In the genomic region with DNA sequence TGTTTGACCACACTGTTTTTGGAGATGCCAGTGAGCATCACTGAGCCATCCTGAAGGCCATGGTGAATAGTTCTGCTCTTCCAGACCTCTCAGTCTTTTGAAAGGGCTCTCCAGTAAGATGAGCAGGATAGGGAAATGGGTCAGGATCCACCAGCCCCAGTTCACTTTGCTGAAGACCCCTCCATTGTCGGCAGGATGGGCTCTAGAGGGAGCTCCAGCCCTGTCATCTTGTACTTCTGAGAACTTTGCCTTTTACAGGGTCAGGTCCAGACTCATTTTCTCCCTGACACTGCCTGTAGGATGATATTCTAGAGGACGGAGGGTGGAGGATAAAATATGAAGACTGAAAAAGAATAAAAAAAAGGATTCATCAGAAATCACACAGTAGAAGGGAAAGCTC, we compare ENCODE assay signal across 13 cellular contexts. TPM values are rescaled to one million over a fixed set of nuclear protein-coding genes. Genes with fewer than 3 reads are reported as not detected.
DNase-seq lines count a peak whose midpoint lies in the region; TF ChIP-seq lines count a peak whose summit lies in the region.
"Had no signal": no experiment of that assay in that cellular context is flagged by ENCODE, and none has a peak within 500 bp of the region (broad histone marks: within the 10 kb centered on the region; RNA-seq: fewer than 3 reads in every experiment).

No MANE protein-coding gene starts in this region.

- H3K4me3 ChIP-seq in NT2/D1 (ENCODE audit: insufficient read length, low read depth) (no peak overlapping the region), ovary (no peak overlapping the region)
- H3K4me3 ChIP-seq: ascending aorta had no signal

- intact Hi-C loops in head of caudate nucleus (cut with DNase I) (no loop called here), ovary (cut with DNase I) (no loop called here)

- 8 to 14% (median 13%) methylated on average over 2 of the region's 2 CpGs for WGBS in ovary, 3 donors

- H3K27me3 ChIP-seq in NT2/D1 (ENCODE audit: insufficient read depth, insufficient read length) (no peaks in the 10 kb centered on the region), ovary (no peaks in the 10 kb centered on the region)
- H3K27me3 ChIP-seq: ascending aorta had no signal

- H3K27ac ChIP-seq in ovary, result no peak overlapping the region
- H3K27ac ChIP-seq: ascending aorta had no signal

- H3K9ac ChIP-seq in NT2/D1 (ENCODE audit: insufficient read length, low read depth), result no peak overlapping the region

- no peaks in the 10 kb centered on the region for H3K36me3 ChIP-seq in NT2/D1 (ENCODE audit: insufficient read depth, insufficient read length, low read length)
- H3K36me3 ChIP-seq in ovary, result no peaks in the 10 kb centered on the region
- H3K36me3 ChIP-seq: ascending aorta had no signal

- H3K9me3 ChIP-seq in NT2/D1 (ENCODE audit: insufficient read depth, low read length), result no peaks in the 10 kb centered on the region
- H3K9me3 ChIP-seq in ovary, result no peaks in the 10 kb centered on the region
- H3K9me3 ChIP-seq: ascending aorta had no signal

- no peak for TF ChIP-seq POLR2A in ovary (IDR thresholded peaks at IDR 0.05)

- H3K4me1 ChIP-seq in NT2/D1 (ENCODE audit: insufficient read depth, insufficient read length) (no peaks in the 10 kb centered on the region), ovary (ENCODE audit: insufficient read depth) (no peaks in the 10 kb centered on the region)
- H3K4me1 ChIP-seq: ascending aorta had no signal

- no peak for TF ChIP-seq EP300 in ovary (IDR thresholded peaks at IDR 0.05)

- TF ChIP-seq CTCF in ovary (IDR thresholded peaks at IDR 0.05), result no peak

- DNase-seq in DMS53 (lab: John Stamatoyannopoulos, UW) (peak; percentile 75), HT-29 (ENCODE audit: low spot score) (peak; percentile 30), NT2/D1 (ENCODE audit: low read depth, low spot score) (peak; percentile 35), head of caudate nucleus (peak in 34 of 42 donors; percentile 4 to 71 (median 36)), ovary (no peak), hepatic stellate cell (ENCODE audit: low spot score) (no peak), DMS153 treated with DMSO at 0.1 percent for 48 hours (lab: John Stamatoyannopoulos, UW; ENCODE audit: unreplicated experiment) (no peak)
- DNase-seq in activated CD8-positive, alpha-beta memory T cell treated with anti-CD3 and anti-CD28 coated beads, Interleukin-2, amount 50 U/mL, for 4 hours, result no peak
- DNase-seq: activated CD4-positive, alpha-beta T cell treated with anti-CD3 and anti-CD28 coated beads, Interleukin-2, amount 50 U/mL, for 1 hour; DMS153; trophoblast cell had no signal

RNA-seq across cellular contexts. Expression of a gene that starts 13.1 kb away (rescaled TPM):
- total RNA-seq in HT-29 (2014; rRNA removed; shearing (Covaris generic)), result not detected in 2 replicates
- total RNA-seq in ovary, result under 1 TPM in 3 of 7 donors, not detected in 4; 0.27 to 0.53 (median 0.34) TPM
- polyA plus RNA-seq in ovary, result under 1 TPM; 0.04 to 0.13 TPM
- total RNA-seq: ascending aorta, myocyte had no signal

Comparison
In these comparisons a context has a peak if more than half of its experiments do, and no peak if none do; other contexts are left out.
1. DNase-seq: peak in DMS53 (single experiment), HT-29 (single experiment), NT2/D1 (single experiment) and head of caudate nucleus (34 of 42); none in activated CD8-positive, alpha-beta memory T cell treated with anti-CD3 and anti-CD28 coated beads, Interleukin-2, amount 50 U/mL, for 4 hours (single experiment), ovary (0 of 5), hepatic stellate cell (single experiment) and DMS153 treated with DMSO at 0.1 percent for 48 hours (single experiment).